ENCODE assay signal across 8 cellular contexts in genomic region chr3:66998899-66999235, GRCh38. TPM values are rescaled to one million over a fixed set of nuclear protein-coding genes. Genes with fewer than 3 reads are reported as not detected.
A peak's percentile ranks its signal among the peaks of the same experiment; 100 is the strongest.
DNase-seq lines count a peak whose midpoint lies in the region; ATAC-seq, FAIRE-seq and TF ChIP-seq lines count a peak whose summit lies in the region.

No MANE protein-coding gene starts in this region.

- H3K4me2 ChIP-seq in H1 (ENCODE audit: insufficient read depth in 1 of 2, low read depth in 2 of 2, low read length in 2 of 2) (peak overlapping the region; percentile 72 to 99), osteoblast (ENCODE audit: insufficient read depth, low read length) (peak overlapping the region; percentile 89)

- H4K20me1 ChIP-seq in H1 (replicated peaks in 1 of 2; ENCODE audit: control insufficient read depth in 1 of 2, insufficient read depth in 2 of 2, low read length in 2 of 2) (peaks cover 0 to 3% of the 10 kb centered on the region in 2 experiments), osteoblast (ENCODE audit: insufficient read depth, low read length) (no peaks in the 10 kb centered on the region)

- peak overlapping the region; percentile 92 for H3K27ac Mint-ChIP-seq in CD8-positive, alpha-beta T cell

- TF ChIP-seq POLR2A in H1 (IDR thresholded peaks at IDR 0.05; ENCODE audit: control extremely low read depth in 1 of 2, low read depth in 2 of 2, low read length in 2 of 2) = no peak

- TF ChIP-seq CTCF in CD8-positive, alpha-beta T cell (IDR thresholded peaks at IDR 0.05) = no peak
- TF ChIP-seq CTCF in H1 (IDR thresholded peaks at IDR 0.05; ENCODE audit: control extremely low read depth in 1 of 3, insufficient read depth in 1 of 3, low read depth in 1 of 3, low read length in 3 of 3) (no peak), osteoblast (IDR thresholded peaks at IDR 0.05; ENCODE audit: extremely low read depth, low read depth, low read length) (no peak)

- ATAC-seq in CD8-positive, alpha-beta T cell = no peak
- ATAC-seq in esophagus mucosa = no peak
- no peak for ATAC-seq in HG02840 (IDR thresholded peaks at IDR 0.05; ENCODE audit: low FRiP score, unreplicated experiment)
- ATAC-seq in GM21381 (IDR thresholded peaks at IDR 0.05; ENCODE audit: unreplicated experiment) = no peak
- ATAC-seq in HG02610 (IDR thresholded peaks at IDR 0.05; ENCODE audit: unreplicated experiment) = no peak

- H2BK120ac ChIP-seq in H1 (replicated peaks; ENCODE audit: low read depth, low read length) = no peak overlapping the region

- H4K8ac ChIP-seq in H1 (ENCODE audit: extremely low read depth, insufficient read depth, low read length) = no peak overlapping the region

- peaks cover 35% of the 10 kb centered on the region for H3K4me1 Mint-ChIP-seq in CD8-positive, alpha-beta T cell (ENCODE audit: low read depth)

- H3K79me2 ChIP-seq in H1 (ENCODE audit: control insufficient read depth in 1 of 2, insufficient read depth in 2 of 2, low read length in 2 of 2) = peaks cover 0 to 20% of the 10 kb centered on the region in 2 experiments; a peak in 2 of 4 replicates
- peaks cover 45% of the 10 kb centered on the region for H3K79me2 ChIP-seq in osteoblast (ENCODE audit: insufficient read depth, low read length)

- H3K36me3 ChIP-seq in CD8-positive, alpha-beta T cell (ENCODE audit: insufficient read depth, low read length) = no peaks in the 10 kb centered on the region
- H3K36me3 ChIP-seq in NT2/D1 (ENCODE audit: insufficient read depth, insufficient read length, low read length) (peaks cover 17% of the 10 kb centered on the region), H1 (ENCODE audit: control insufficient read depth in 2 of 4, insufficient read depth in 4 of 4, low read length in 3 of 4) (peaks cover 0 to 10% (median 4%) of the 10 kb centered on the region in 4 experiments; a peak in 5 of 8 replicates), osteoblast (ENCODE audit: insufficient read depth, low read length) (peaks cover 8% of the 10 kb centered on the region)

- no peaks in the 10 kb centered on the region for H3K9me3 ChIP-seq in CD8-positive, alpha-beta T cell (ENCODE audit: low read length)
- H3K9me3 ChIP-seq in NT2/D1 (ENCODE audit: insufficient read depth, low read length) (no peaks in the 10 kb centered on the region), H1 (ENCODE audit: insufficient read depth in 2 of 2, low read depth in 1 of 2, low read length in 1 of 2) (no peaks in the 10 kb centered on the region), osteoblast (ENCODE audit: low read depth, low read length) (no peaks in the 10 kb centered on the region)

- H2AK5ac ChIP-seq in H1 (ENCODE audit: low read depth, low read length) = peak overlapping the region; percentile 78; the same call in 1 of the 2 replicates

- H2BK5ac ChIP-seq in H1 (ENCODE audit: low read depth, low read length) = no peak overlapping the region

- no peak for TF ChIP-seq RAD21 in H1 (IDR thresholded peaks at IDR 0.05 in 1 of 2, conservative IDR thresholded peaks at IDR 0.05 in 1 of 2; ENCODE audit: low read depth in 2 of 2, low read length in 2 of 2)

- no peak overlapping the region for H2BK20ac ChIP-seq in H1 (ENCODE audit: low read length)

- H3K23me2 ChIP-seq in H1 (ENCODE audit: low read depth, low read length) = peaks cover 5% of the 10 kb centered on the region

- H3K9ac ChIP-seq in NT2/D1 (ENCODE audit: insufficient read length, low read depth) (peak overlapping the region; percentile 84), H1 (replicated peaks in 1 of 4; ENCODE audit: extremely low read depth in 1 of 4, low read depth in 3 of 4, low read length in 3 of 4) (peak overlapping the region in 2 of 4 experiments; percentile 26 to 50; a peak in 4 of 7 replicates)

- 18% methylated on average over 10 of the region's 10 CpGs; no CpG with 5 or more reads in 1 of the 2 experiments for WGBS in H1 (ENCODE audit: extremely low coverage in 1 of 2, insufficient coverage in 1 of 2, insufficient read length in 1 of 2, insufficient replicate concordance in 2 of 2, low coverage in 1 of 2, low lambda C conversion rate in 2 of 2, missing lambda C conversion rate in 1 of 2), 2 experiments

- H3K23ac ChIP-seq in H1 (ENCODE audit: insufficient read length) = no peak overlapping the region

- peaks cover 14% of the 10 kb centered on the region for H3K27me3 Mint-ChIP-seq in CD8-positive, alpha-beta T cell (ENCODE audit: low read depth)

- H2AFZ ChIP-seq in H1 (ENCODE audit: low read length) (0 out of 2 replicates have a peak overlapping the region, but pooled peaks have one; percentile 8), osteoblast (ENCODE audit: low read length) (peak overlapping the region; percentile 90)

- CTCF ChIA-PET in CD8-positive, alpha-beta T cell (lab: Charles Lee) = interaction anchor here (1.1 to 1.8 kb wide), 4 partner anchors 9 to 27 kb away, joined by 3 to 9 read pairs (median 5); no protein-coding TSS in a partner anchor
- CTCF ChIA-PET in H1 (lab: Charles Lee; ENCODE audit: partially characterized antibody) = interaction anchor here (1.0 to 4.0 kb wide), 4 partner anchors 9 to 36 kb away, joined by 3 to 15 read pairs (median 6); no protein-coding TSS in a partner anchor

- no peaks in the 10 kb centered on the region for H3K27me3 ChIP-seq in CD8-positive, alpha-beta T cell (ENCODE audit: insufficient read depth, low read length)
- peaks cover 7% of the 10 kb centered on the region for H3K27me3 ChIP-seq in NT2/D1 (ENCODE audit: insufficient read depth, insufficient read length)
- peaks cover 0 to 3% (median 0%) of the 10 kb centered on the region in 4 experiments; a peak in 2 of 7 replicates for H3K27me3 ChIP-seq in H1 (replicated peaks in 1 of 4; ENCODE audit: control insufficient read depth in 3 of 4, extremely low read depth in 1 of 4, insufficient read depth in 3 of 4, low read length in 3 of 4)
- H3K27me3 ChIP-seq in osteoblast (ENCODE audit: insufficient read depth, low read length) = no peaks in the 10 kb centered on the region

- peaks cover 14% of the 10 kb centered on the region for H3K36me3 Mint-ChIP-seq in CD8-positive, alpha-beta T cell

- intact Hi-C loops in CD8-positive, alpha-beta T cell (cut with DNase I, micrococcal nuclease) = loop anchor here (1.0 to 10.0 kb wide), 10 partner anchors 27 to 1058 kb away; partner anchors contain the start of genes SUCLG2 (in 2 of the 2) and LRIG1 (in 1 of the 2)

- no peak overlapping the region for H4K5ac ChIP-seq in H1 (ENCODE audit: insufficient read length, low read depth, low read length)

- no peak overlapping the region for H4K91ac ChIP-seq in H1 (replicated peaks; ENCODE audit: insufficient read length, low read length)

- H2BK15ac ChIP-seq in H1 (ENCODE audit: low read length) = no peak overlapping the region

- H3K9me3 Mint-ChIP-seq in CD8-positive, alpha-beta T cell = no peaks in the 10 kb centered on the region

- H3K18ac ChIP-seq in H1 (ENCODE audit: extremely low read depth, low read length) = 0 out of 2 replicates have a peak overlapping the region, but pooled peaks have one; percentile 13

- no peak overlapping the region for H3K4ac ChIP-seq in H1 (replicated peaks; ENCODE audit: insufficient read length, low read depth, low read length)

- H2BK12ac ChIP-seq in H1 (ENCODE audit: low read depth, low read length) = no peak overlapping the region

- no peak for DNase-seq in CD8-positive, alpha-beta T cell
- DNase-seq in NT2/D1 (ENCODE audit: low read depth, low spot score) (no peak), H1 (ENCODE audit: low read depth in 1 of 2, low spot score in 2 of 2) (no peak), osteoblast (ENCODE audit: insufficient read length, low spot score, missing footprints) (no peak)

- FAIRE-seq in H1 (lab: Jason Lieb, UNC) = no peak

- TF ChIP-seq EP300 in H1 (IDR thresholded peaks at IDR 0.05; ENCODE audit: borderline replicate concordance in 1 of 2, low read depth in 2 of 2, low read length in 2 of 2) = no peak

- POLR2A ChIA-PET in CD8-positive, alpha-beta T cell (lab: Charles Lee) = interaction anchor here (0.8 to 2.4 kb wide), 3 partner anchors 8 to 748 kb away, joined by 3 to 12 read pairs (median 4); no protein-coding TSS in a partner anchor
- POLR2A ChIA-PET in H1 (lab: Charles Lee; ENCODE audit: partially characterized antibody) = interaction anchor here (2.2 kb wide), 1 partner anchor 10 kb away, joined by 18 read pairs; no protein-coding TSS in a partner anchor

- peak overlapping the region; percentile 86 for H3K4me3 Mint-ChIP-seq in CD8-positive, alpha-beta T cell

- H3K79me1 ChIP-seq in H1 (ENCODE audit: low read depth, low read length) = peaks cover 3% of the 10 kb centered on the region; the same call in 1 of the 2 replicates

- H3K56ac ChIP-seq in H1 (replicated peaks; ENCODE audit: insufficient read length, low read depth, low read length) = no peak overlapping the region

- no peak overlapping the region for H3K14ac ChIP-seq in H1 (ENCODE audit: insufficient read length)

- peaks cover 10% of the 10 kb centered on the region for H3K4me1 ChIP-seq in CD8-positive, alpha-beta T cell (ENCODE audit: insufficient read depth, low read length)
- H3K4me1 ChIP-seq in NT2/D1 (ENCODE audit: insufficient read depth, insufficient read length) (peaks cover 2% of the 10 kb centered on the region), H1 (replicated peaks in 1 of 4; ENCODE audit: control insufficient read depth in 3 of 4, insufficient read depth in 4 of 4, low read length in 3 of 4) (no peaks in the 10 kb centered on the region; a peak in 2 of 7 replicates), osteoblast (ENCODE audit: insufficient read depth, low read length) (peaks cover 22% of the 10 kb centered on the region)

- peak overlapping the region; percentile 94 for H3K4me3 ChIP-seq in CD8-positive, alpha-beta T cell (ENCODE audit: low read depth, low read length)
- peak overlapping the region; percentile 90 for H3K4me3 ChIP-seq in NT2/D1 (ENCODE audit: insufficient read length, low read depth)
- H3K4me3 ChIP-seq in H1 (ENCODE audit: extremely low read depth in 1 of 4, insufficient read depth in 2 of 4, low read depth in 3 of 4, low read length in 4 of 4) = peak overlapping the region; percentile 74 to 88 (median 82)
- H3K4me3 ChIP-seq in osteoblast (ENCODE audit: insufficient read depth, low read length) = peak overlapping the region; percentile 88

- H3K27ac ChIP-seq in CD8-positive, alpha-beta T cell (ENCODE audit: low read depth, low read length) = peak overlapping the region; percentile 53
- H3K27ac ChIP-seq in H1 (ENCODE audit: low read depth, low read length) (no peak overlapping the region), osteoblast (ENCODE audit: low read depth, low read length) (peak overlapping the region; percentile 69)

RNA-seq across cellular contexts. Expression of gene KBTBD8, which starts 0.8 kb away (rescaled TPM):
- total RNA-seq in CD8-positive, alpha-beta T cell = 10 to 100 TPM in 1 of 2 experiments, 1 to 10 TPM in 1; 9.5 to 12.1 TPM
- 23.9 and 26.0 TPM in 2 replicates for total RNA-seq in H1 (2021; fragmentation: NEBNext Ultra II Directional; extraction: Animal tissue kit (Norgen Biotek cat#: 25700))
- 1.2 and 3.2 TPM in 2 replicates for polyA plus RNA-seq in H1 (2011; rRNA removed)
- 5.0 TPM for polyA plus RNA-seq in H1 (2011; cell fraction: cytosol; rRNA removed)
- polyA plus RNA-seq in H1 (2011; cell fraction: nucleus; rRNA removed) = 3.0 TPM
- polyA plus RNA-seq in H1 (2012, experiment 1 of 2) = 5.2 to 9.6 TPM (median 6.9 TPM) in 4 replicates
- 0.62 TPM for polyA plus RNA-seq in H1 (2012, experiment 2 of 2)
- 8.5 TPM for polyA plus RNA-seq in H1 (2013, experiment 1 of 2)
- polyA plus RNA-seq in H1 (2013, experiment 2 of 2) = 8.2 TPM
- 23.4 and 24.2 TPM in 2 replicates for polyA minus RNA-seq in H1 (2011; rRNA and poly(A)+ RNA removed)
- 9.7 TPM for polyA minus RNA-seq in H1 (2011; cell fraction: cytosol; rRNA and poly(A)+ RNA removed)
- 16.0 TPM for polyA minus RNA-seq in H1 (2011; cell fraction: nucleus; rRNA and poly(A)+ RNA removed)
- 1.1 and 3.8 TPM in 2 replicates for total RNA-seq in osteoblast
- total RNA-seq in esophagus mucosa = 2.2 TPM
